1 cellular context compared by ENCODE assay signal in the genomic region with DNA sequence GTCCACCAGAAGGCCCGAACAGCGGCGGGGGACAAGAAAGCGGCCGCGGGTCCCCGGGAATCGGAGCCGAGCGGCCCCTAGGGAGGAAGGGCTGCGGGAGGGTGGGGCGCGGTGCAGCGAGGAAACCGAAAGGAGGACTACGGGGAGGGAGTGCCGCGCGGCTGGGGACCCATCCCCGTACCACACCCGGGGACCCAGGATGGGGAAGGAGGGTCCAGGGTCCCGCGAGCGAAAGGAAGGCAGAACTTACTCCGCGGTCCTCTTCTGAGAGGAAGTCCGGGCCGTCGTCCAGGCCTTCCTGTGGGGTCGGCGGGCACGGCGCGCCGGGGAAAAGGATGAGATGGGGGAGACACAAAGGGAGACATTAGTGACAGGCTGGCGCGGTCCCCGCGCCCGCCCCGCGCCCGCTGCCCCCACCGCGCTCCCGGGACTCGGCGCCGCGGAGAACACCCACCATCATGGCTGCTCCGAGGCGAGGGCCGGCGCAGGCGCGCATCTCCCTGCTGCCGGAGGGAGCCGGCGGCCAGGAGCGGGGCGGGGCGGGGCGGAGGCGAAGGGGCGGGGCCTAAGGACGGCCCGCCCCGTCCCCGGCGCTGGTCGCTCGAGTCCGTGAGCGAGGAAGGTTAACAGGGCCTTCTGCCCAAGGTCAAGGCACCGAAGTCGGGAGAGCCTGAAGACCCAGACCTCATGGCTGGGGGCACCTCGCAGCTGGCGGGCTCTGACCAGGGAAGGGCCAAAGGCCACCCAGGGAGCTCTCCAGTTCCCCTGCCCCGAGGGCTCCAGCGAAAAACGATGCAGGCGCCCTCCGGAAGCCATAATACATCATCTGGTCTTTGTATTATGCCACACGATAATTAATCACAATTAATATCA.
A peak's percentile ranks its signal among the peaks of the same experiment; 100 is the strongest.
TF ChIP-seq lines count a peak whose summit lies in the region.

Gene SNX6 (minus strand): TSS at position 492 of the 873 bp plus-strand sequence. CDS start 32 bp downstream, at position 460.

TF ChIP-seq in HepG2, 621 proteins besides CTCF, POLR2A, EP300 and RAD21 (continued from another document and continues in another):
- TF ChIP-seq, protein P1, sequence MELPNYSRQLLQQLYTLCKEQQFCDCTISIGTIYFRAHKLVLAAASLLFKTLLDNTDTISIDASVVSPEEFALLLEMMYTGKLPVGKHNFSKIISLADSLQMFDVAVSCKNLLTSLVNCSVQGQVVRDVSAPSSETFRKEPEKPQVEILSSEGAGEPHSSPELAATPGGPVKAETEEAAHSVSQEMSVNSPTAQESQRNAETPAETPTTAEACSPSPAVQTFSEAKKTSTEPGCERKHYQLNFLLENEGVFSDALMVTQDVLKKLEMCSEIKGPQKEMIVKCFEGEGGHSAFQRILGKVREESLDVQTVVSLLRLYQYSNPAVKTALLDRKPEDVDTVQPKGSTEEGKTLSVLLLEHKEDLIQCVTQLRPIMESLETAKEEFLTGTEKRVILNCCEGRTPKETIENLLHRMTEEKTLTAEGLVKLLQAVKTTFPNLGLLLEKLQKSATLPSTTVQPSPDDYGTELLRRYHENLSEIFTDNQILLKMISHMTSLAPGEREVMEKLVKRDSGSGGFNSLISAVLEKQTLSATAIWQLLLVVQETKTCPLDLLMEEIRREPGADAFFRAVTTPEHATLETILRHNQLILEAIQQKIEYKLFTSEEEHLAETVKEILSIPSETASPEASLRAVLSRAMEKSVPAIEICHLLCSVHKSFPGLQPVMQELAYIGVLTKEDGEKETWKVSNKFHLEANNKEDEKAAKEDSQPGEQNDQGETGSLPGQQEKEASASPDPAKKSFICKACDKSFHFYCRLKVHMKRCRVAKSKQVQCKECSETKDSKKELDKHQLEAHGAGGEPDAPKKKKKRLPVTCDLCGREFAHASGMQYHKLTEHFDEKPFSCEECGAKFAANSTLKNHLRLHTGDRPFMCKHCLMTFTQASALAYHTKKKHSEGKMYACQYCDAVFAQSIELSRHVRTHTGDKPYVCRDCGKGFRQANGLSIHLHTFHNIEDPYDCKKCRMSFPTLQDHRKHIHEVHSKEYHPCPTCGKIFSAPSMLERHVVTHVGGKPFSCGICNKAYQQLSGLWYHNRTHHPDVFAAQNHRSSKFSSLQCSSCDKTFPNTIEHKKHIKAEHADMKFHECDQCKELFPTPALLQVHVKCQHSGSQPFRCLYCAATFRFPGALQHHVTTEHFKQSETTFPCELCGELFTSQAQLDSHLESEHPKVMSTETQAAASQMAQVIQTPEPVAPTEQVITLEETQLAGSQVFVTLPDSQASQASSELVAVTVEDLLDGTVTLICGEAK (IDR thresholded peaks at IDR 0.05): no peak
- TF ChIP-seq, protein P1 (CRISPR knock-in tag; IDR thresholded peaks at IDR 0.05): peak; percentile 92
- TF ChIP-seq ZNF768 (CRISPR knock-in tag; IDR thresholded peaks at IDR 0.05) (peak; percentile 84; the same call in 1 of the 2 replicates), ZZZ3 (CRISPR knock-in tag; IDR thresholded peaks at IDR 0.05; ENCODE audit: borderline replicate concordance) (peak; percentile 88), MXI1 (IDR thresholded peaks at IDR 0.05; ENCODE audit: borderline replicate concordance, low read depth, low read length) (no peak), ZNF30 (CRISPR knock-in tag; IDR thresholded peaks at IDR 0.05) (0 out of 2 replicates have a peak, but pooled peaks have one; percentile 93), SOX6 (IDR thresholded peaks at IDR 0.05) (no peak), SOX6 (CRISPR knock-in tag; IDR thresholded peaks at IDR 0.05) (peak; percentile 4; the same call in 1 of the 2 replicates), IKZF5 (CRISPR knock-in tag; IDR thresholded peaks at IDR 0.05) (peak; percentile 40), YEATS2 (CRISPR knock-in tag; IDR thresholded peaks at IDR 0.05; ENCODE audit: borderline replicate concordance) (0 out of 2 replicates have a peak, but pooled peaks have one; percentile 43), LCORL (IDR thresholded peaks at IDR 0.05) (0 out of 2 replicates have a peak, but pooled peaks have one; percentile 19), LCORL (CRISPR knock-in tag; IDR thresholded peaks at IDR 0.05) (peak; percentile 69), POGK (CRISPR knock-in tag; conservative IDR thresholded peaks at IDR 0.05) (peak; percentile 85), RBM22 (optimal IDR thresholded peaks at IDR 0.05; ENCODE audit: low read length) (peak; percentile 53), SP4 (CRISPR knock-in tag; IDR thresholded peaks at IDR 0.05) (peak; percentile 93), MXD4 (CRISPR knock-in tag; IDR thresholded peaks at IDR 0.05) (peak; percentile 78; the same call in 1 of the 2 replicates), PHF8 (CRISPR knock-in tag; IDR thresholded peaks at IDR 0.05) (peak; percentile 98)
- TF ChIP-seq, protein P2, sequence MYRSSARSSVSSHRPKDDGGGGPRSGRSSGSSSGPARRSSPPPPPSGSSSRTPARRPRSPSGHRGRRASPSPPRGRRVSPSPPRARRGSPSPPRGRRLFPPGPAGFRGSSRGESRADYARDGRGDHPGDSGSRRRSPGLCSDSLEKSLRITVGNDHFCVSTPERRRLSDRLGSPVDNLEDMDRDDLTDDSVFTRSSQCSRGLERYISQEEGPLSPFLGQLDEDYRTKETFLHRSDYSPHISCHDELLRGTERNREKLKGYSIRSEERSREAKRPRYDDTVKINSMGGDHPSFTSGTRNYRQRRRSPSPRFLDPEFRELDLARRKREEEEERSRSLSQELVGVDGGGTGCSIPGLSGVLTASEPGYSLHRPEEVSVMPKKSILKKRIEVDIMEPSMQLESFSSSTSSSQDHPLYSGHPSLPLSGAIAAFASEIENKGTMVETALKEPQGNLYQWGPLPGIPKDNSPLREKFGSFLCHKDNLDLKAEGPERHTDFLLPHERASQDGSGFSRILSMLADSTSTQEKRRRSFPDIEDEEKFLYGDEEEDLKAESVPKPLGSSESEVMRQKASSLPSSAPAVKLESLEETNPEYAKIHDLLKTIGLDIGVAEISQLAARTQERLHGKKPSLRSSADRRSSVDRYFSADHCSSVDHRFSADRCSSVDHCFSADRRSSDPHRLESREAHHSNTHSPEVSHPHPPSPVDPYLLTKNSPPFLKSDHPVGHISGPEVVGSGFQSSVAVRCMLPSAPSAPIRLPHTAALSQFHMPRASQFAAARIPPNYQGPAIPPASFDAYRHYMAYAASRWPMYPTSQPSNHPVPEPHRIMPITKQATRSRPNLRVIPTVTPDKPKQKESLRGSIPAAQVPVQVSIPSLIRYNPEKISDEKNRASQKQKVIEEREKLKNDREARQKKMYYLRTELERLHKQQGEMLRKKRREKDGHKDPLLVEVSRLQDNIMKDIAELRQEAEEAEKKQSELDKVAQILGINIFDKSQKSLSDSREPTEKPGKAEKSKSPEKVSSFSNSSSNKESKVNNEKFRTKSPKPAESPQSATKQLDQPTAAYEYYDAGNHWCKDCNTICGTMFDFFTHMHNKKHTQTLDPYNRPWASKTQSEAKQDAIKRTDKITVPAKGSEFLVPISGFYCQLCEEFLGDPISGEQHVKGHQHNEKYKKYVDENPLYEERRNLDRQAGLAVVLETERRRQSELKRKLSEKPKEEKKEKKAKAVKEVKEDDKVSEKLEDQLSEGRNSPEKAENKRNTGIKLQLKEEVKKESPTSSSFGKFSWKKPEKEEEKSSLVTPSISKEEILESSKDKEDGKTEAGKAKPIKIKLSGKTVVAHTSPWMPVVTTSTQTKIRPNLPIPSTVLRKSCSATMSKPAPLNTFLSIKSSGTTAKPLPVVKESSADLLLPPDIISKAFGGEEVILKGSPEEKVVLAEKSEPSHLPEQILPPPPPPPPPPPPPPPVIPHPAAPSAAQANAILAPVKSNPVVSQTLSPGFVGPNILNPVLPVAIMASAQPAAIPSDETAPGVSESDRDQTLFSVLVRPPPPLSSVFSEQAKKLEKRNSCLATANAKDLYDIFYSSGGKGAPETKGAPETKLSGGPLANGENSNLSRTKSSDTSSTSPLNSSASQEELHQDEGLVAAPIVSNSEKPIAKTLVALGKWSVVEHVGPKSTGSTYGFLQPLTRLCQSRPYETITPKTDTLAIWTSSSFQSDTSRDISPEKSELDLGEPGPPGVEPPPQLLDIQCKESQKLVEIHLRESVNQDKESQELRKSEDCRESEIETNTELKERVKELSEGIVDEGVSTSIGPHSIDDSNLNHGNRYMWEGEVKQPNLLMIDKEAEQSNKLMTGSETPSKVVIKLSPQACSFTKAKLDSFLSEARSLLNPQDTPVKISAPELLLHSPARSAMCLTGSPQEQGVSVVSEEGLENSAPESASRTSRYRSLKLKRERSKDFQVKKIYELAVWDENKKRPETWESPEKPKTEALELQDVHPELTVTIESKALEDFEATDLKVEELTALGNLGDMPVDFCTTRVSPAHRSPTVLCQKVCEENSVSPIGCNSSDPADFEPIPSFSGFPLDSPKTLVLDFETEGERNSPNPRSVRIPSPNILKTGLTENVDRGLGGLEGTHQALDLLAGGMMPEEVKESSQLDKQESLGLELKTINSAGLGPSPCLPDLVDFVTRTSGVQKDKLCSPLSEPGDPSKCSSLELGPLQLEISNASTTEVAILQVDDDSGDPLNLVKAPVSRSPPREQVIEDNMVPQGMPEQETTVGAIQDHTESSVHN (CRISPR knock-in tag; IDR thresholded peaks at IDR 0.05): peak; percentile 98
- TF ChIP-seq, protein P3, sequence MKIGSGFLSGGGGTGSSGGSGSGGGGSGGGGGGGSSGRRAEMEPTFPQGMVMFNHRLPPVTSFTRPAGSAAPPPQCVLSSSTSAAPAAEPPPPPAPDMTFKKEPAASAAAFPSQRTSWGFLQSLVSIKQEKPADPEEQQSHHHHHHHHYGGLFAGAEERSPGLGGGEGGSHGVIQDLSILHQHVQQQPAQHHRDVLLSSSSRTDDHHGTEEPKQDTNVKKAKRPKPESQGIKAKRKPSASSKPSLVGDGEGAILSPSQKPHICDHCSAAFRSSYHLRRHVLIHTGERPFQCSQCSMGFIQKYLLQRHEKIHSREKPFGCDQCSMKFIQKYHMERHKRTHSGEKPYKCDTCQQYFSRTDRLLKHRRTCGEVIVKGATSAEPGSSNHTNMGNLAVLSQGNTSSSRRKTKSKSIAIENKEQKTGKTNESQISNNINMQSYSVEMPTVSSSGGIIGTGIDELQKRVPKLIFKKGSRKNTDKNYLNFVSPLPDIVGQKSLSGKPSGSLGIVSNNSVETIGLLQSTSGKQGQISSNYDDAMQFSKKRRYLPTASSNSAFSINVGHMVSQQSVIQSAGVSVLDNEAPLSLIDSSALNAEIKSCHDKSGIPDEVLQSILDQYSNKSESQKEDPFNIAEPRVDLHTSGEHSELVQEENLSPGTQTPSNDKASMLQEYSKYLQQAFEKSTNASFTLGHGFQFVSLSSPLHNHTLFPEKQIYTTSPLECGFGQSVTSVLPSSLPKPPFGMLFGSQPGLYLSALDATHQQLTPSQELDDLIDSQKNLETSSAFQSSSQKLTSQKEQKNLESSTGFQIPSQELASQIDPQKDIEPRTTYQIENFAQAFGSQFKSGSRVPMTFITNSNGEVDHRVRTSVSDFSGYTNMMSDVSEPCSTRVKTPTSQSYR (CRISPR knock-in tag; IDR thresholded peaks at IDR 0.05; ENCODE audit: borderline replicate concordance): no peak
- TF ChIP-seq, protein P4, sequence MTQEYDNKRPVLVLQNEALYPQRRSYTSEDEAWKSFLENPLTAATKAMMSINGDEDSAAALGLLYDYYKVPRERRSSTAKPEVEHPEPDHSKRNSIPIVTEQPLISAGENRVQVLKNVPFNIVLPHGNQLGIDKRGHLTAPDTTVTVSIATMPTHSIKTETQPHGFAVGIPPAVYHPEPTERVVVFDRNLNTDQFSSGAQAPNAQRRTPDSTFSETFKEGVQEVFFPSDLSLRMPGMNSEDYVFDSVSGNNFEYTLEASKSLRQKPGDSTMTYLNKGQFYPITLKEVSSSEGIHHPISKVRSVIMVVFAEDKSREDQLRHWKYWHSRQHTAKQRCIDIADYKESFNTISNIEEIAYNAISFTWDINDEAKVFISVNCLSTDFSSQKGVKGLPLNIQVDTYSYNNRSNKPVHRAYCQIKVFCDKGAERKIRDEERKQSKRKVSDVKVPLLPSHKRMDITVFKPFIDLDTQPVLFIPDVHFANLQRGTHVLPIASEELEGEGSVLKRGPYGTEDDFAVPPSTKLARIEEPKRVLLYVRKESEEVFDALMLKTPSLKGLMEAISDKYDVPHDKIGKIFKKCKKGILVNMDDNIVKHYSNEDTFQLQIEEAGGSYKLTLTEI (CRISPR knock-in tag; conservative IDR thresholded peaks at IDR 0.05): no peak; the same call in 1 of the 2 replicates
